In the genomic region with DNA sequence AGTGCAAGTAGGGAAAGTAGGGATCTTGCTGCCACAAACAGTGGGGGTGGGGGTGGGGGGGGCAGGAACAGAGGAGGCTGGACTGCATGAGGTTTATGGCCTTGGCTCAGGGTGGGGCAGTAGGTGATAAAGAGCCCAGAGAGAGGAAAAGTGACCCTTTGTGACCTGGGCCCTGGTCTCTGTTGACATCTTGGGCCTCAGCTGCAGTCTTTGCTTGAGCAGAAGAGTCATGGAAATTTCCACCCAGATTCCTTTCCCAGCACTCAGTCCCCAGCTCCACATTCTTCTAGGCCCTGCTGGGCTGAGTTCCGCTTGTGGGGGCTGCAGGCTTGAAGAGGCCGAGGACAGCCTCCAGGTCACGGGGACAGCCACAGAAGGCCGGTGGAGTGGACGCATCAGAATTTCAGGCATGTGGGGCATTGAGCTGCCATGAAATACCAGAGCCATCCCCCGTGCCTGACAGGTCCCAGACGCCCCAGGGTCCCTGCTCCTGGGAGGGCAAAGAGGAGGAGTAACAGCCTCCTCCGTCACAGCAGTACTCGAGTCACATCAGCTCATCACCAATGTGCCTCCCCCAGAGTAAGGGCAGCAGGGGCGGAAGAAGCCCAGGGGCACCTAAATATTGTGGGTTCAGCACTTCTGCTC, we compare ENCODE assay signal across 9 cellular contexts. TPM values are rescaled to one million over a fixed set of nuclear protein-coding genes. Genes with fewer than 3 reads are reported as not detected.
A peak's percentile ranks its signal among the peaks of the same experiment; 100 is the strongest.
DNase-seq lines count a peak whose midpoint lies in the region; ATAC-seq and TF ChIP-seq lines count a peak whose summit lies in the region.
"Had no signal": no experiment of that assay in that cellular context is flagged by ENCODE, and none has a peak within 500 bp of the region (broad histone marks: within the 10 kb centered on the region; RNA-seq: fewer than 3 reads in every experiment).

No MANE protein-coding gene starts in this region.

- H3K4me1 Mint-ChIP-seq in activated T-cell treated with anti-CD3 and anti-CD28 coated beads, Interleukin-2, amount 50 U/mL, for 24 hours (ENCODE audit: low read depth), result peaks cover 68% of the 10 kb centered on the region
- H3K4me1 Mint-ChIP-seq in natural killer cell, result peaks cover 6 to 13% of the 10 kb centered on the region in 2 donors

- TF ChIP-seq CTCF in natural killer cell (IDR thresholded peaks at IDR 0.05), result no peak

- no peaks in the 10 kb centered on the region for H3K9me3 Mint-ChIP-seq in activated T-cell treated with anti-CD3 and anti-CD28 coated beads, Interleukin-2, amount 50 U/mL, for 24 hours
- no peaks in the 10 kb centered on the region for H3K9me3 Mint-ChIP-seq in natural killer cell

- ATAC-seq in natural killer cell (no peak), GM19397 (IDR thresholded peaks at IDR 0.05; ENCODE audit: unreplicated experiment) (no peak)

- no peak for DNase-seq in activated T-cell treated with anti-CD3 and anti-CD28 coated beads, Interleukin-2, amount 50 U/mL, for 24 hours
- no peak for DNase-seq in activated T-cell treated with anti-CD3 and anti-CD28 coated beads, Interleukin-2, amount 50 U/mL, for 1 hour
- DNase-seq in epithelial cell of prostate (ENCODE audit: low read depth, low spot score) (no peak), myocyte (ENCODE audit: low read depth) (peak; percentile 98), natural killer cell (no peak), DMS79 treated with DMSO at 0.1 percent for 48 hours (lab: John Stamatoyannopoulos, UW) (no peak)
- no peak for DNase-seq in activated CD8-positive, alpha-beta memory T cell treated with anti-CD3 and anti-CD28 coated beads for 24 hours

- no peaks in the 10 kb centered on the region for H3K36me3 Mint-ChIP-seq in activated T-cell treated with anti-CD3 and anti-CD28 coated beads, Interleukin-2, amount 50 U/mL, for 24 hours (ENCODE audit: low read depth)
- H3K36me3 Mint-ChIP-seq in natural killer cell, result no peaks in the 10 kb centered on the region
- H3K36me3 Mint-ChIP-seq: activated naive CD8-positive, alpha-beta T cell had no signal

- no peak overlapping the region for H3K4me3 Mint-ChIP-seq in activated T-cell treated with anti-CD3 and anti-CD28 coated beads, Interleukin-2, amount 50 U/mL, for 24 hours
- H3K4me3 Mint-ChIP-seq in natural killer cell, result no peak overlapping the region

- H3K27ac Mint-ChIP-seq in activated T-cell treated with anti-CD3 and anti-CD28 coated beads, Interleukin-2, amount 50 U/mL, for 24 hours, result peak overlapping the region; percentile 56
- H3K27ac Mint-ChIP-seq in natural killer cell, result no peak overlapping the region
- H3K27ac Mint-ChIP-seq: activated naive CD8-positive, alpha-beta T cell had no signal

- peak overlapping the region; percentile 100 for H3K27ac ChIP-seq in epithelial cell of prostate

- no peaks in the 10 kb centered on the region for H3K27me3 Mint-ChIP-seq in activated T-cell treated with anti-CD3 and anti-CD28 coated beads, Interleukin-2, amount 50 U/mL, for 24 hours
- no peaks in the 10 kb centered on the region for H3K27me3 Mint-ChIP-seq in natural killer cell (ENCODE audit: low read depth in 2 of 2)
- H3K27me3 Mint-ChIP-seq: activated naive CD8-positive, alpha-beta T cell had no signal

- intact Hi-C loops in natural killer cell (cut with micrococcal nuclease), result no loop called here

RNA-seq across cellular contexts. Expression of a gene that starts 9.7 kb away (rescaled TPM):
- 5,859 and 8,069 TPM in 2 replicates for total RNA-seq in myocyte
- 1,663 TPM for polyA plus RNA-seq in myocyte (2012)
- total RNA-seq in natural killer cell, result over 10,000 TPM; 32,911 to 36,726 (median 33,502) TPM

RNA-seq across cellular contexts. Expression of a gene that starts 35.7 kb away (rescaled TPM):
- total RNA-seq in myocyte (84.4 and 128 TPM in 2 replicates), natural killer cell (10 to 100 TPM; 61.7 to 79.9 (median 71.3) TPM)
- 94.5 TPM for polyA plus RNA-seq in myocyte (2012)
